14 cellular contexts compared by ENCODE assay signal in the genomic region with DNA sequence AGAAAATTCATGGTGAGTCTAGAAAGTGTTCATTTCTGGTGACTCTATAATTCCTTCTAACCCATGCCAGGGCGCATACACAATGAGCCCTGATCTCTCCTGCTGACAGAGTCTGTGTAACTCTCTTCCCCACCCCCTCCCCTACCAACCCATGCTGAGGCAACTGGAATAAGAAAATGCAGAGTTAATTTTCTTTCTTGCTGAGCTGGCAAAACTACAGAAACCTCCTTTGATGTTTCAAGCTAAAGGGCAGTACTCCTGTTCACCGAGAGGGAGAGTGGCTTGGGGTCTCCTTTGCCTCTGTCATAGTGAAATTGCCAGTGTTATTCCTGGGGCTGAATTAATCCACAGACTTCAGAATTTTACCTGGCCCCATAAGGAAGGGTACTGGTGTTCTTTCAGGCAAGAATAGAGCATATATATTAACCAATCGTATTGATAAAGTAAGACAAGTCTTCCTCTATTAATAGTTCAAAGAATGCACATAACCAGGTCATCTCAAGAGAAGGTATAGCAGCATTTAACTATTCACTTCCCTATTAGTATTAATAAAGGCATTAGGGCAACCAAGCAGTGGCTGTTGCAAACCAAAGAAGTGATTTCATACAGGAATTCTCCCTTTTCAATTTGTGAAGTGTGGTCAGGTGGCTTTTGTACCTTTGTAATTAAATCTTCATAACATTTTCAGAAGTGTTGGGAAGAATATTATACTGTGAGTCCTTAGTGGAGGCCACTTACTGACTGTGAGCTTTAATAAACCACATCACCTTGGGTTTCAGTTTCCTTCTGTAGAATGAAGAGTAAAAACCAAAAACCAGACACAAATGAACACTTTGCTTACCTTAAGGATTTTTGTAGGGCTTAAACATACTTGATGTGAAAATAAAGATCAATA. TPM values are rescaled to one million over a fixed set of nuclear protein-coding genes. Genes with fewer than 3 reads are reported as not detected.
DNase-seq lines count a peak whose midpoint lies in the region; ATAC-seq, FAIRE-seq and TF ChIP-seq lines count a peak whose summit lies in the region.
"Had no signal": no experiment of that assay in that cellular context is flagged by ENCODE, and none has a peak within 500 bp of the region (broad histone marks: within the 10 kb centered on the region; RNA-seq: fewer than 3 reads in every experiment).

No MANE protein-coding gene starts in this region.

- H3K4me3 ChIP-seq in small intestine (ENCODE audit: low read depth in 1 of 2, low read length in 2 of 2), result no peak overlapping the region
- H3K4me3 ChIP-seq: HAP-1 had no signal

- no peaks in the 10 kb centered on the region for H3K36me3 ChIP-seq in small intestine (ENCODE audit: control insufficient read depth in 2 of 2, insufficient read depth in 2 of 2, low read length in 2 of 2)
- H3K36me3 ChIP-seq: HAP-1 had no signal

- TF ChIP-seq CTCF in RWPE1 (conservative IDR thresholded peaks at IDR 0.05; ENCODE audit: low read depth), result no peak

- 43 to 49% (median 47%) methylated on average over 3 of the region's 3 CpGs for WGBS in small intestine, 3 donors

- no peak for FAIRE-seq in small intestine (lab: Jason Lieb, UNC)

- no peaks in the 10 kb centered on the region for H3K9me3 ChIP-seq in small intestine (ENCODE audit: control insufficient read depth, low read depth)
- H3K9me3 ChIP-seq: HAP-1, SK-N-SH had no signal

- H3K27ac ChIP-seq in small intestine (ENCODE audit: low read depth in 1 of 2, low read length in 1 of 2) (no peak overlapping the region), RWPE1 (no peak overlapping the region), caudate nucleus (ENCODE audit: low read depth, low read length) (no peak overlapping the region)

- peaks cover 0 to 12% of the 10 kb centered on the region in 2 donors for H3K27me3 ChIP-seq in small intestine (ENCODE audit: control insufficient read depth in 2 of 2, insufficient read depth in 2 of 2, low read length in 2 of 2)

- CTCF ChIA-PET in RWPE1 (lab: Yijun Ruan, JAX), result no interaction called here

- ATAC-seq in GM18499 (IDR thresholded peaks at IDR 0.05; ENCODE audit: insufficient read depth, unreplicated experiment) (peak; percentile 69), GM21390 (IDR thresholded peaks at IDR 0.05; ENCODE audit: unreplicated experiment) (peak; percentile 83), HG03064 (IDR thresholded peaks at IDR 0.05; ENCODE audit: low read depth, unreplicated experiment) (peak; percentile 87)
- ATAC-seq: activated T-cell treated with anti-CD3 and anti-CD28 coated beads, Interleukin-2, amount 50 U/mL, for 4 hours had no signal

- POLR2A ChIA-PET in RWPE1 (lab: Yijun Ruan, JAX; ENCODE audit: low non-redundant PET), result no interaction called here

- peak; percentile 48 for DNase-seq in astrocyte of the hippocampus (ENCODE audit: low read depth, low spot score)
- no peak for DNase-seq in NCI-H187 treated with DMSO at 0.1 percent for 48 hours (lab: John Stamatoyannopoulos, UW)
- no peak for DNase-seq in small intestine
- DNase-seq in RWPE1 (ENCODE audit: low spot score), result no peak
- no peak for DNase-seq in caudate nucleus (lab: John Stamatoyannopoulos, UW)
- DNase-seq: activated T-cell treated with anti-CD3 and anti-CD28 coated beads, Interleukin-2, amount 50 U/mL, for 4 hours; CD8-positive, alpha-beta memory T cell; dermis blood vessel endothelial cell; NCI-H1694; SK-N-SH had no signal

- no peaks in the 10 kb centered on the region for H3K4me1 ChIP-seq in small intestine (ENCODE audit: control insufficient read depth in 2 of 2, insufficient read depth in 1 of 2, low read depth in 1 of 2, low read length in 1 of 2)
- H3K4me1 ChIP-seq: HAP-1 had no signal

RNA-seq across cellular contexts. Expression of gene GAP43, which starts 4.1 kb away (rescaled TPM):
- polyA plus RNA-seq in small intestine, result 10 to 100 TPM in 1 of 3 donors, under 1 TPM in 1, not detected in 1; 0.54 to 22.3 TPM
- polyA plus RNA-seq: CD8-positive, alpha-beta memory T cell had no signal
